20 cellular contexts compared by ENCODE assay signal in genomic region chr14:100203962-100204834, GRCh38. TPM values are rescaled to one million over a fixed set of nuclear protein-coding genes. Genes with fewer than 3 reads are reported as not detected.
DNase-seq lines count a peak whose midpoint lies in the region; ATAC-seq, FAIRE-seq and TF ChIP-seq lines count a peak whose summit lies in the region.
"Had no signal": no experiment of that assay in that cellular context is flagged by ENCODE, and none has a peak within 500 bp of the region (broad histone marks: within the 10 kb centered on the region; RNA-seq: fewer than 3 reads in every experiment).

No MANE protein-coding gene starts in this region.

- no peak overlapping the region for H3K4me2 ChIP-seq in astrocyte (ENCODE audit: low read length)
- H3K4me2 ChIP-seq: GM23338, neural progenitor cell had no signal

- no peak for ATAC-seq in stimulated activated naive CD8-positive, alpha-beta T cell treated with anti-CD3 and anti-CD28 coated beads, Interleukin-15, Interleukin-2, amounts not matched to agents 100 U/mL and 50 U/mL, for 24 hours
- ATAC-seq in HG03565 (IDR thresholded peaks at IDR 0.05; ENCODE audit: unreplicated experiment), result no peak
- ATAC-seq: activated CD8-positive, alpha-beta T cell treated with anti-CD3 and anti-CD28 coated beads, Interleukin-2, amount 10 ng/mL, durations not matched to agents 7 days and 5 days; GM23338; PC-3; right cardiac atrium had no signal

- H3K9me3 Mint-ChIP-seq in astrocyte (ENCODE audit: unreplicated experiment), result peaks cover 5% of the 10 kb centered on the region
- no peaks in the 10 kb centered on the region for H3K9me3 Mint-ChIP-seq in CD8-positive, alpha-beta memory T cell
- H3K9me3 Mint-ChIP-seq: activated T-helper 2 cell treated with anti-CD3 and anti-CD28 coated beads, Interferon-gamma antibody, Interleukin-2, Interleukin-4, amounts not matched to agents 10 μg/mL and 5 μg/mL and 100 μg/mL, durations not matched to agents 14 hours and 24 hours and 36 hours; CD4-positive, CD25-positive, alpha-beta regulatory T cell; memory B cell had no signal

- H3K27me3 Mint-ChIP-seq in astrocyte (ENCODE audit: low read depth, unreplicated experiment), result no peaks in the 10 kb centered on the region
- H3K27me3 Mint-ChIP-seq in CD8-positive, alpha-beta memory T cell, result peaks cover 0 to 4% of the 10 kb centered on the region in 2 donors

- in situ Hi-C loops in GM13976 (cut with MboI; ENCODE audit: low sequenced_read_pairs, unreplicated experiment), result no loop called here

- no peak overlapping the region for H3K27ac ChIP-seq in astrocyte (ENCODE audit: low read depth, low read length)
- no peak overlapping the region for H3K27ac ChIP-seq in CD8-positive, alpha-beta memory T cell (ENCODE audit: low read depth, low read length)
- H3K27ac ChIP-seq: neural progenitor cell had no signal

- no peak overlapping the region for H3K4me3 ChIP-seq in astrocyte (ENCODE audit: insufficient read depth, low read depth, low read length)
- H3K4me3 ChIP-seq in CD8-positive, alpha-beta memory T cell (ENCODE audit: low read length), result no peak overlapping the region
- H3K4me3 ChIP-seq: GM23338, neural progenitor cell had no signal

- peaks cover 2% of the 10 kb centered on the region for H3K4me1 Mint-ChIP-seq in astrocyte (ENCODE audit: low read depth, unreplicated experiment)
- no peaks in the 10 kb centered on the region for H3K4me1 Mint-ChIP-seq in CD8-positive, alpha-beta memory T cell
- H3K4me1 Mint-ChIP-seq: memory B cell had no signal

- H3K27ac Mint-ChIP-seq in astrocyte (ENCODE audit: unreplicated experiment), result no peak overlapping the region
- no peak overlapping the region for H3K27ac Mint-ChIP-seq in CD8-positive, alpha-beta memory T cell
- H3K27ac Mint-ChIP-seq: activated CD8-positive, alpha-beta T cell treated with anti-CD3 and anti-CD28 coated beads, Interleukin-2, amount 10 ng/mL, durations not matched to agents 7 days and 5 days; activated T-helper 2 cell treated with anti-CD3 and anti-CD28 coated beads, Interferon-gamma antibody, Interleukin-2, Interleukin-4, amounts not matched to agents 10 μg/mL and 5 μg/mL and 100 μg/mL, durations not matched to agents 14 hours and 24 hours and 36 hours; CD4-positive, CD25-positive, alpha-beta regulatory T cell; GM23338; memory B cell; neural progenitor cell had no signal

- peak overlapping the region; percentile 5 for H3K4me3 Mint-ChIP-seq in astrocyte (ENCODE audit: unreplicated experiment)
- H3K4me3 Mint-ChIP-seq in CD8-positive, alpha-beta memory T cell, result no peak overlapping the region
- H3K4me3 Mint-ChIP-seq: activated CD8-positive, alpha-beta T cell treated with anti-CD3 and anti-CD28 coated beads, Interleukin-2, amount 10 ng/mL, durations not matched to agents 7 days and 5 days; CD4-positive, CD25-positive, alpha-beta regulatory T cell; GM23338; memory B cell; neural progenitor cell had no signal

- CTCF ChIA-PET in CD8-positive, alpha-beta memory T cell (lab: Charles Lee), result interaction anchor here (1.2 to 3.7 kb wide), 3 partner anchors 11 to 96 kb away, joined by 4 to 16 read pairs (median 5); no protein-coding TSS in a partner anchor

- H3K9ac ChIP-seq in astrocyte (ENCODE audit: low read length), result no peak overlapping the region
- H3K9ac ChIP-seq: neural progenitor cell had no signal

- no peaks in the 10 kb centered on the region for H3K4me1 ChIP-seq in astrocyte (ENCODE audit: insufficient read depth, low read length)
- no peaks in the 10 kb centered on the region for H3K4me1 ChIP-seq in CD8-positive, alpha-beta memory T cell (ENCODE audit: insufficient read depth, low read length)
- H3K4me1 ChIP-seq: neural progenitor cell had no signal

- no peak for TF ChIP-seq CTCF in astrocyte (IDR thresholded peaks at IDR 0.05; ENCODE audit: insufficient read depth, low read depth, low read length)
- no peak for TF ChIP-seq CTCF in GM13976 (IDR thresholded peaks at IDR 0.05; ENCODE audit: borderline replicate concordance, control extremely low read depth, extremely low read depth, insufficient read depth, missing control alignments)

- H2AFZ ChIP-seq in astrocyte (ENCODE audit: low read depth, low read length), result no peak overlapping the region
- H2AFZ ChIP-seq: GM23338, neural progenitor cell had no signal

- no peaks in the 10 kb centered on the region for H4K20me1 ChIP-seq in astrocyte (ENCODE audit: insufficient read depth, low read length)

- H3K36me3 Mint-ChIP-seq in astrocyte (ENCODE audit: low read depth, unreplicated experiment), result peaks cover 8% of the 10 kb centered on the region
- H3K36me3 Mint-ChIP-seq in CD8-positive, alpha-beta memory T cell, result no peaks in the 10 kb centered on the region
- H3K36me3 Mint-ChIP-seq: CD4-positive, CD25-positive, alpha-beta regulatory T cell; memory B cell had no signal

- H3K27me3 ChIP-seq in astrocyte (ENCODE audit: insufficient read depth, low read length), result no peaks in the 10 kb centered on the region
- no peaks in the 10 kb centered on the region for H3K27me3 ChIP-seq in CD8-positive, alpha-beta memory T cell (ENCODE audit: insufficient read depth, low read length, poor library complexity, severe bottlenecking)
- H3K27me3 ChIP-seq: neural progenitor cell had no signal

- FAIRE-seq in astrocyte (lab: Jason Lieb, UNC), result no peak

- H3K36me3 ChIP-seq in astrocyte (ENCODE audit: insufficient read depth, low read length), result no peaks in the 10 kb centered on the region
- H3K36me3 ChIP-seq in CD8-positive, alpha-beta memory T cell (ENCODE audit: insufficient read depth, low read length), result no peaks in the 10 kb centered on the region
- H3K36me3 ChIP-seq: neural progenitor cell had no signal

- H3K79me2 ChIP-seq in astrocyte (ENCODE audit: insufficient read depth, low read length), result no peaks in the 10 kb centered on the region

- POLR2A ChIA-PET in CD8-positive, alpha-beta memory T cell (lab: Charles Lee), result interaction anchor here (0.7 kb wide), 1 partner anchor 58 kb away, joined by 5 read pairs; no protein-coding TSS in a partner anchor

- DNase-seq in HuH-7.5 (ENCODE audit: low spot score) (peak; percentile 68), astrocyte (ENCODE audit: low read depth) (no peak), iris pigment epithelial cell (ENCODE audit: low read depth) (peak; percentile 75), renal cortical epithelial cell (ENCODE audit: low read depth) (peak; percentile 86), GM13976 (ENCODE audit: low spot score) (no peak)
- no peak for DNase-seq in stimulated activated naive CD8-positive, alpha-beta T cell treated with anti-CD3 and anti-CD28 coated beads, Interleukin-15, Interleukin-2, amounts not matched to agents 100 U/mL and 50 U/mL, for 24 hours
- DNase-seq in CD8-positive, alpha-beta memory T cell, result no peak
- DNase-seq: activated CD8-positive, alpha-beta T cell treated with anti-CD3 and anti-CD28 coated beads, Interleukin-2, amount 10 ng/mL, durations not matched to agents 7 days and 5 days; anterior cingulate cortex; CD4-positive, CD25-positive, alpha-beta regulatory T cell; cortex of kidney; NCI-H510A treated with DMSO at 0.1 percent for 48 hours; PC-3; stimulated activated CD4-positive, alpha-beta T cell treated with anti-CD3 and anti-CD28 coated beads, Interleukin-1b, Interleukin-23, amount 100 ng/mL, for 48 hours had no signal

- no peaks in the 10 kb centered on the region for H3K9me3 ChIP-seq in astrocyte (ENCODE audit: insufficient read depth, low read depth, low read length)
- no peaks in the 10 kb centered on the region for H3K9me3 ChIP-seq in CD8-positive, alpha-beta memory T cell (ENCODE audit: low read length)

RNA-seq across cellular contexts. Expression of gene YY1, which starts 34.7 kb away (rescaled TPM):
- total RNA-seq in astrocyte, result 84.5 and 87.5 TPM in 2 replicates
- total RNA-seq in renal cortical epithelial cell, result 47.2 and 64.3 TPM in 2 replicates
- 100 to 1,000 TPM; 109 to 116 TPM for total RNA-seq in CD8-positive, alpha-beta memory T cell
- polyA plus RNA-seq in CD8-positive, alpha-beta memory T cell, result 24.2 TPM

RNA-seq across cellular contexts. Expression of gene DEGS2, which starts 44.8 kb away (rescaled TPM):
- total RNA-seq in astrocyte, result 0.07 TPM in 1 of 2 replicates, not detected in the other
- 0.20 TPM in 1 of 2 replicates, not detected in the other for total RNA-seq in renal cortical epithelial cell
- under 1 TPM; 0.35 to 0.42 TPM for total RNA-seq in CD8-positive, alpha-beta memory T cell
- 0.72 TPM for polyA plus RNA-seq in CD8-positive, alpha-beta memory T cell
- total RNA-seq: CD4-positive, CD25-positive, alpha-beta regulatory T cell had no signal

Comparison
In these comparisons a context has a peak if more than half of its experiments do, and no peak if none do; other contexts are left out.
1. DNase-seq: peak in HuH-7.5 (single experiment), iris pigment epithelial cell (single experiment) and renal cortical epithelial cell (single experiment); none in astrocyte (single experiment), stimulated activated naive CD8-positive, alpha-beta T cell treated with anti-CD3 and anti-CD28 coated beads, Interleukin-15, Interleukin-2, amounts not matched to agents 100 U/mL and 50 U/mL, for 24 hours (single experiment), CD8-positive, alpha-beta memory T cell (0 of 5) and GM13976 (single experiment).